Comparison of ENCODE assay signal across 9 cellular contexts in genomic region chr11:122697636-122698167, GRCh38. TPM values are rescaled to one million over a fixed set of nuclear protein-coding genes. Genes with fewer than 3 reads are reported as not detected.
A peak's percentile ranks its signal among the peaks of the same experiment; 100 is the strongest.
DNase-seq lines count a peak whose midpoint lies in the region; ATAC-seq and TF ChIP-seq lines count a peak whose summit lies in the region.
"Had no signal": no experiment of that assay in that cellular context is flagged by ENCODE, and none has a peak within 500 bp of the region (broad histone marks: within the 10 kb centered on the region; RNA-seq: fewer than 3 reads in every experiment).

No MANE protein-coding gene starts in this region.

- peaks cover 10% of the 10 kb centered on the region for H3K36me3 Mint-ChIP-seq in activated T-helper 2 cell treated with anti-CD3 and anti-CD28 coated beads, Interferon-gamma antibody, Interleukin-2, Interleukin-4, amounts not matched to agents 10 μg/mL and 5 μg/mL and 100 μg/mL, durations not matched to agents 14 hours and 24 hours and 36 hours (ENCODE audit: low read depth)

- TF ChIP-seq POLR2A in suprapubic skin (IDR thresholded peaks at IDR 0.05): no peak

- TF ChIP-seq CTCF in GM13977 (IDR thresholded peaks at IDR 0.05; ENCODE audit: extremely low read depth, insufficient read depth, missing control alignments): no peak
- TF ChIP-seq CTCF in MM.1S (IDR thresholded peaks at IDR 0.05; ENCODE audit: low read length): no peak
- no peak for TF ChIP-seq CTCF in neutrophil (IDR thresholded peaks at IDR 0.05)
- no peak for TF ChIP-seq CTCF in suprapubic skin (IDR thresholded peaks at IDR 0.05)

- H3K9me3 ChIP-seq in MM.1S (replicated peaks; ENCODE audit: insufficient read depth, low read length): no peaks in the 10 kb centered on the region
- H3K9me3 ChIP-seq in neutrophil: no peaks in the 10 kb centered on the region
- H3K9me3 ChIP-seq in suprapubic skin: no peaks in the 10 kb centered on the region

- H3K4me2 ChIP-seq in MM.1S (ENCODE audit: low read depth, low read length): peak overlapping the region; percentile 32; the same call in 1 of the 2 replicates

- H3K4me1 ChIP-seq in MM.1S (ENCODE audit: low read length): peaks cover 15% of the 10 kb centered on the region
- H3K4me1 ChIP-seq in neutrophil (ENCODE audit: control insufficient read depth in 1 of 2, insufficient read depth in 1 of 2, low read depth in 1 of 2, low read length in 1 of 2): peaks cover 63 to 73% of the 10 kb centered on the region in 2 experiments
- H3K4me1 ChIP-seq in suprapubic skin: no peaks in the 10 kb centered on the region

- H3K27me3 ChIP-seq in MM.1S (replicated peaks; ENCODE audit: insufficient read depth, low read length): no peaks in the 10 kb centered on the region
- H3K27me3 ChIP-seq in neutrophil: no peaks in the 10 kb centered on the region
- H3K27me3 ChIP-seq in H7 (ENCODE audit: control insufficient read depth, insufficient read depth, low read length): no peaks in the 10 kb centered on the region
- no peaks in the 10 kb centered on the region for H3K27me3 ChIP-seq in suprapubic skin

- ATAC-seq in GM21786 (IDR thresholded peaks at IDR 0.05; ENCODE audit: unreplicated experiment): peak; percentile 89

- peak; percentile 74 for DNase-seq in GM13977 (ENCODE audit: low spot score)
- DNase-seq in MM.1S: peak; percentile 45
- peak; percentile 38 for DNase-seq in activated T-helper 2 cell treated with anti-CD3 and anti-CD28 coated beads, Interferon-gamma antibody, Interleukin-2, Interleukin-4, amounts not matched to agents 10 μg/mL and 5 μg/mL and 100 μg/mL, durations not matched to agents 14 hours and 24 hours and 36 hours (ENCODE audit: low spot score)
- DNase-seq in H7: no peak
- DNase-seq in suprapubic skin (ENCODE audit: low spot score in 2 of 2): no peak
- no peak for DNase-seq in SK-N-DZ (ENCODE audit: low spot score)

- H4K20me1 ChIP-seq in MM.1S (ENCODE audit: insufficient read depth, low read length): no peaks in the 10 kb centered on the region

- H3K9ac ChIP-seq in MM.1S (ENCODE audit: low read length): no peak overlapping the region

- H3F3A ChIP-seq in MM.1S (ENCODE audit: insufficient read depth, low read length): 0 out of 2 replicates have a peak, but pooled peaks cover 2% of the 10 kb centered on the region

- peaks cover 53% of the 10 kb centered on the region for H3K4me1 Mint-ChIP-seq in activated T-helper 2 cell treated with anti-CD3 and anti-CD28 coated beads, Interferon-gamma antibody, Interleukin-2, Interleukin-4, amounts not matched to agents 10 μg/mL and 5 μg/mL and 100 μg/mL, durations not matched to agents 14 hours and 24 hours and 36 hours (ENCODE audit: low read depth)

- no peaks in the 10 kb centered on the region for H3K27me3 Mint-ChIP-seq in activated T-helper 2 cell treated with anti-CD3 and anti-CD28 coated beads, Interferon-gamma antibody, Interleukin-2, Interleukin-4, amounts not matched to agents 10 μg/mL and 5 μg/mL and 100 μg/mL, durations not matched to agents 14 hours and 24 hours and 36 hours (ENCODE audit: low read depth)

- H2AFZ ChIP-seq in MM.1S (ENCODE audit: low read length): no peak overlapping the region

- no peaks in the 10 kb centered on the region for H3K9me2 ChIP-seq in MM.1S (replicated peaks; ENCODE audit: insufficient read depth, low read length)

- H3K27ac Mint-ChIP-seq in activated T-helper 2 cell treated with anti-CD3 and anti-CD28 coated beads, Interferon-gamma antibody, Interleukin-2, Interleukin-4, amounts not matched to agents 10 μg/mL and 5 μg/mL and 100 μg/mL, durations not matched to agents 14 hours and 24 hours and 36 hours: peak overlapping the region; percentile 88

- 36% methylated on average over 8 of the region's 8 CpGs for WGBS in suprapubic skin

- in situ Hi-C loops in GM13977 (cut with MboI; ENCODE audit: low pct_unique_long_range_greater_than_20kb, low sequenced_read_pairs, unreplicated experiment): no loop called here

- H3K9me3 Mint-ChIP-seq in activated T-helper 2 cell treated with anti-CD3 and anti-CD28 coated beads, Interferon-gamma antibody, Interleukin-2, Interleukin-4, amounts not matched to agents 10 μg/mL and 5 μg/mL and 100 μg/mL, durations not matched to agents 14 hours and 24 hours and 36 hours: no peaks in the 10 kb centered on the region

- no peaks in the 10 kb centered on the region for H3K36me3 ChIP-seq in MM.1S (replicated peaks; ENCODE audit: insufficient read depth, low read length)
- no peaks in the 10 kb centered on the region for H3K36me3 ChIP-seq in neutrophil
- H3K36me3 ChIP-seq in H7 (replicated peaks; ENCODE audit: control insufficient read depth, insufficient read depth, low read length): no peaks in the 10 kb centered on the region
- H3K36me3 ChIP-seq in suprapubic skin: no peaks in the 10 kb centered on the region

- peak overlapping the region; percentile 68 for H3K4me3 Mint-ChIP-seq in activated T-helper 2 cell treated with anti-CD3 and anti-CD28 coated beads, Interferon-gamma antibody, Interleukin-2, Interleukin-4, amounts not matched to agents 10 μg/mL and 5 μg/mL and 100 μg/mL, durations not matched to agents 14 hours and 24 hours and 36 hours (ENCODE audit: low read depth)

- H3K4me3 ChIP-seq in MM.1S (ENCODE audit: low read length) (no peak overlapping the region), neutrophil (ENCODE audit: low read depth in 1 of 2, low read length in 1 of 2) (peak overlapping the region; percentile 44 to 52), H7 (ENCODE audit: insufficient read depth, low read depth, low read length) (no peak overlapping the region), suprapubic skin (no peak overlapping the region)
- H3K4me3 ChIP-seq: SK-N-MC had no signal

- intact Hi-C loops in activated T-helper 2 cell treated with anti-CD3 and anti-CD28 coated beads, Interferon-gamma antibody, Interleukin-2, Interleukin-4, amounts not matched to agents 10 μg/mL and 5 μg/mL and 100 μg/mL, durations not matched to agents 14 hours and 24 hours and 36 hours (cut with micrococcal nuclease): loop anchor here (2.0 kb wide), 1 partner anchor 23 kb away; no protein-coding TSS in a partner anchor

- H3K27ac ChIP-seq in MM.1S (ENCODE audit: low read length): peak overlapping the region; percentile 2; the same call in 1 of the 2 replicates
- peak overlapping the region; percentile 94 for H3K27ac ChIP-seq in neutrophil
- no peak overlapping the region for H3K27ac ChIP-seq in suprapubic skin
- H3K27ac ChIP-seq: SK-N-MC had no signal

- TF ChIP-seq EP300 in suprapubic skin (IDR thresholded peaks at IDR 0.05): no peak

- H3K79me2 ChIP-seq in MM.1S (ENCODE audit: low read length): no peaks in the 10 kb centered on the region

RNA-seq across cellular contexts. Expression of gene UBASH3B, which starts 42.2 kb away (rescaled TPM):
- 19.3 and 20.1 TPM in 2 replicates for total RNA-seq in activated T-helper 2 cell treated with anti-CD3 and anti-CD28 coated beads, Interferon-gamma antibody, Interleukin-2, Interleukin-4, amounts not matched to agents 10 μg/mL and 5 μg/mL and 100 μg/mL, durations not matched to agents 14 hours and 24 hours and 36 hours
- 8.1 and 15.9 TPM in 2 replicates for total RNA-seq in H7 (2014; rRNA removed; shearing (Covaris generic))
- total RNA-seq in suprapubic skin: 10 to 100 TPM in 3 of 4 donors, 1 to 10 TPM in 1; 4.2 to 41.2 (median 24.4) TPM
- 0.39 and 0.54 TPM in 2 replicates for polyA plus RNA-seq in SK-N-DZ (2014; cell fraction: cytosol; rRNA removed)
- 0.03 and 0.14 TPM in 2 replicates for polyA plus RNA-seq in SK-N-DZ (2014; cell fraction: nucleus; rRNA removed)

Comparison
In these comparisons a context has a peak if more than half of its experiments do, and no peak if none do; other contexts are left out.
1. DNase-seq: peak in GM13977 (single experiment), MM.1S (single experiment) and activated T-helper 2 cell treated with anti-CD3 and anti-CD28 coated beads, Interferon-gamma antibody, Interleukin-2, Interleukin-4, amounts not matched to agents 10 μg/mL and 5 μg/mL and 100 μg/mL, durations not matched to agents 14 hours and 24 hours and 36 hours (single experiment); none in H7 (single experiment), suprapubic skin (0 of 2) and SK-N-DZ (single experiment).
2. H3K4me3 ChIP-seq: peak in neutrophil (2 of 2); none in MM.1S (single experiment), H7 (single experiment) and suprapubic skin (single experiment).